27 cellular contexts compared by ENCODE assay signal in genomic region chr2:5290911-5291546, GRCh38.
DNase-seq lines count a peak whose midpoint lies in the region; ATAC-seq, FAIRE-seq and TF ChIP-seq lines count a peak whose summit lies in the region.
"Had no signal": no experiment of that assay in that cellular context is flagged by ENCODE, and none has a peak within 500 bp of the region (broad histone marks: within the 10 kb centered on the region; RNA-seq: fewer than 3 reads in every experiment).

No MANE protein-coding gene starts in this region.

- H3K9ac ChIP-seq in OCI-LY3 (ENCODE audit: low read length): no peak overlapping the region
- H3K9ac ChIP-seq: KMS-11 had no signal

- H3K27me3 ChIP-seq in OCI-LY3 (ENCODE audit: low read depth, low read length): no peaks in the 10 kb centered on the region
- H3K27me3 ChIP-seq: esophagus muscularis mucosa, gastrocnemius medialis, tibial artery had no signal

- FAIRE-seq in D721Med (lab: Jason Lieb, UNC): peak; percentile 25

- no peak overlapping the region for H3K4me3 ChIP-seq in OCI-LY3 (ENCODE audit: low read length)
- H3K4me3 ChIP-seq: esophagus muscularis mucosa, gastrocnemius medialis, prostate gland, smooth muscle cell, tibial artery had no signal

- ATAC-seq in GM18858 (IDR thresholded peaks at IDR 0.05; ENCODE audit: unreplicated experiment) (no peak), HG03432 (IDR thresholded peaks at IDR 0.05; ENCODE audit: unreplicated experiment) (no peak)
- ATAC-seq: gastrocnemius medialis; naive thymus-derived CD4-positive, alpha-beta T cell; stimulated activated naive CD8-positive, alpha-beta T cell treated with anti-CD3 and anti-CD28 coated beads, Interleukin-15, Interleukin-2, amounts not matched to agents 100 U/mL and 50 U/mL, for 24 hours; T-helper 17 cell had no signal

- peak; percentile 38 for TF ChIP-seq CTCF in 22Rv1 (IDR thresholded peaks at IDR 0.05)
- TF ChIP-seq CTCF in D721Med (IDR thresholded peaks at IDR 0.05; ENCODE audit: insufficient read depth, missing control alignments): peak; percentile 17
- peak; percentile 19; the same call in 1 of the 2 replicates for TF ChIP-seq CTCF in OCI-LY3 (IDR thresholded peaks at IDR 0.05; ENCODE audit: low read depth, low read length)
- no peak for TF ChIP-seq CTCF in nephron progenitor cell (IDR thresholded peaks at IDR 0.05)

- no peak overlapping the region for H3K27ac ChIP-seq in 22Rv1
- H3K27ac ChIP-seq in OCI-LY3 (ENCODE audit: low read length): no peak overlapping the region
- H3K27ac ChIP-seq: esophagus muscularis mucosa, gastrocnemius medialis, KMS-11, prostate gland, tibial artery had no signal

- peaks cover 8% of the 10 kb centered on the region for H3K27me3 Mint-ChIP-seq in nephron progenitor cell (ENCODE audit: low read depth, poor library complexity)
- H3K27me3 Mint-ChIP-seq: naive thymus-derived CD4-positive, alpha-beta T cell; T-helper 17 cell had no signal

- no peaks in the 10 kb centered on the region for H4K20me1 ChIP-seq in OCI-LY3 (ENCODE audit: insufficient read depth, low read length)

- no peaks in the 10 kb centered on the region for H3K9me3 Mint-ChIP-seq in nephron progenitor cell

- no peak overlapping the region for H3K4me3 Mint-ChIP-seq in nephron progenitor cell
- H3K4me3 Mint-ChIP-seq: naive thymus-derived CD4-positive, alpha-beta T cell; T-helper 17 cell had no signal

- no peak overlapping the region for H3K27ac Mint-ChIP-seq in nephron progenitor cell
- H3K27ac Mint-ChIP-seq: naive thymus-derived CD4-positive, alpha-beta T cell; T-helper 17 cell had no signal

- H3K79me2 ChIP-seq in OCI-LY3 (ENCODE audit: low read length): no peaks in the 10 kb centered on the region

- no peaks in the 10 kb centered on the region for H3K36me3 ChIP-seq in OCI-LY3 (replicated peaks; ENCODE audit: low read depth, low read length)
- H3K36me3 ChIP-seq: esophagus muscularis mucosa, gastrocnemius medialis, prostate gland, tibial artery had no signal

- no peaks in the 10 kb centered on the region for H3K9me3 ChIP-seq in OCI-LY3 (ENCODE audit: insufficient read depth, low read length)
- H3K9me3 ChIP-seq: esophagus muscularis mucosa, gastrocnemius medialis, prostate gland, tibial artery had no signal

- H3K4me1 Mint-ChIP-seq in nephron progenitor cell: peaks cover 4% of the 10 kb centered on the region
- H3K4me1 Mint-ChIP-seq: naive thymus-derived CD4-positive, alpha-beta T cell; T-helper 17 cell had no signal

- H3K36me3 Mint-ChIP-seq in nephron progenitor cell (ENCODE audit: low read depth): no peaks in the 10 kb centered on the region
- H3K36me3 Mint-ChIP-seq: naive thymus-derived CD4-positive, alpha-beta T cell had no signal

- H3K4me1 ChIP-seq in OCI-LY3 (ENCODE audit: low read length): no peaks in the 10 kb centered on the region
- H3K4me1 ChIP-seq: gastrocnemius medialis, prostate gland, tibial artery had no signal

- H2AFZ ChIP-seq in OCI-LY3 (ENCODE audit: low read depth, low read length): no peak overlapping the region

- H3K4me2 ChIP-seq in OCI-LY3 (ENCODE audit: low read length): no peak overlapping the region
- H3K4me2 ChIP-seq: KMS-11, smooth muscle cell had no signal

- DNase-seq in D721Med (ENCODE audit: insufficient read length, low spot score): no peak
- peak; percentile 10 for DNase-seq in iris pigment epithelial cell (ENCODE audit: low read depth)
- DNase-seq in nephron progenitor cell: no peak
- no peak for DNase-seq in nucleus accumbens (lab: John Stamatoyannopoulos, UW)
- DNase-seq: activated naive CD4-positive, alpha-beta T cell; amniotic stem cell; effector memory CD4-positive, alpha-beta T cell; EL; gastrocnemius medialis; GOT3; kidney glomerular epithelial cell; mammary epithelial cell; naive thymus-derived CD4-positive, alpha-beta T cell; NCI-H1105 treated with DMSO at 0.1 percent for 48 hours; SIG-M5; stimulated activated CD4-positive, alpha-beta T cell treated with anti-CD3 and anti-CD28 coated beads, Interleukin-4, amount 100 ng/mL, for 1 hour; stimulated activated naive CD8-positive, alpha-beta T cell treated with anti-CD3 and anti-CD28 coated beads, Interleukin-15, Interleukin-2, amounts not matched to agents 100 U/mL and 50 U/mL, for 24 hours; T-helper 17 cell; tibial artery had no signal
